14 cellular contexts compared by ENCODE assay signal in the genomic region with DNA sequence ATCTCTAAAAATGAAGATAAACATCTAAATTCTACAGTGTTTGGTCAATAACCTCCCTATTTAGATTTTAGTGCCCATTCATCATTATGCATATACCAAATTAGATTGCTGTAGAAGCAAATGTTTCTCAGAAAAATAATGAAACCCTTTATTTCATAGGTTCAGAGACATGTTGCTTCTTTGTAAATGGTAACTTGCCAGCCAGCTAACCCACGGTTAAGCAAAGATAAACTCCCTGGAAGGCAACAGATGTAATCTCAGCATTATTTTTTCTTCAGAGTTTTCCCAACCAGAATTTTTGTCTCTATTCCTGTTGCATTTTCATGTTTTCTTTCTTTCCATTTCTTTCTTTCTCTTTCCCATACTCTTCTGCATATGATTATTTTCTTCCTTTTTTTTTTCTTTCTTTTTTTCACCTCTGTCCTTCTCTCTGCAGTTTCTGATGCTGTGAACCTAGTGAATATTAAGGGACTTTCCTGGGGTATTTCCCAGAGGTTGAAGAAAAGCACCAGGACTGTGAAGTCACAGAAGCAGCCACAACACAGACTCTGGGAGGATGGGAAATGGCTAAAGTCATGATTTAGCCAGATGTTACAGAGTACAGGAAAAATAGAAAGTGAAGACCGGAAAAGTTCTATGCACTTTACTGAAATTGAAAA. TPM values are rescaled to one million over a fixed set of nuclear protein-coding genes. Genes with fewer than 3 reads are reported as not detected.
DNase-seq lines count a peak whose midpoint lies in the region; ATAC-seq and TF ChIP-seq lines count a peak whose summit lies in the region.
"Had no signal": no experiment of that assay in that cellular context is flagged by ENCODE, and none has a peak within 500 bp of the region (broad histone marks: within the 10 kb centered on the region; RNA-seq: fewer than 3 reads in every experiment).

No MANE protein-coding gene starts in this region.

- peaks cover 28% of the 10 kb centered on the region for H3K4me1 Mint-ChIP-seq in MCF 10A (ENCODE audit: insufficient read depth, unreplicated experiment)
- H3K4me1 Mint-ChIP-seq in effector memory CD8-positive, alpha-beta T cell (ENCODE audit: low read depth in 2 of 2), result no peaks in the 10 kb centered on the region
- H3K4me1 Mint-ChIP-seq: T-cell had no signal

- BruUV-seq in MCF 10A (replicated peaks; lab: Mats Ljungman, UMichigan), result no TSS peak

- H3K4me3 Mint-ChIP-seq in MCF 10A (ENCODE audit: unreplicated experiment), result peak overlapping the region; percentile 12
- H3K4me3 Mint-ChIP-seq in effector memory CD8-positive, alpha-beta T cell, result no peak overlapping the region
- H3K4me3 Mint-ChIP-seq: T-cell had no signal

- no peaks in the 10 kb centered on the region for H3K9me3 ChIP-seq in breast epithelium

- H3K4me1 ChIP-seq in breast epithelium, result no peaks in the 10 kb centered on the region

- no peaks in the 10 kb centered on the region for H3K9me3 Mint-ChIP-seq in MCF 10A (ENCODE audit: unreplicated experiment)
- H3K9me3 Mint-ChIP-seq in effector memory CD8-positive, alpha-beta T cell, result peaks cover 10 to 15% of the 10 kb centered on the region in 2 donors
- H3K9me3 Mint-ChIP-seq: nephron had no signal

- no peaks in the 10 kb centered on the region for H3K27me3 ChIP-seq in breast epithelium

- no peaks in the 10 kb centered on the region for H3K27me3 Mint-ChIP-seq in MCF 10A (ENCODE audit: insufficient read depth, unreplicated experiment)
- no peaks in the 10 kb centered on the region for H3K27me3 Mint-ChIP-seq in effector memory CD8-positive, alpha-beta T cell
- H3K27me3 Mint-ChIP-seq: T-cell had no signal

- intact Hi-C loops in MCF 10A (cut with micrococcal nuclease) (loop anchor here (2.0 to 5.0 kb wide), 5 partner anchors 157 to 454 kb away; no protein-coding TSS in a partner anchor), breast epithelium (cut with DNase I; ENCODE audit: low total_unique reads) (no loop called here)

- H3K4me3 ChIP-seq in breast epithelium, result no peak overlapping the region

- TF ChIP-seq CTCF in MCF 10A (IDR thresholded peaks at IDR 0.05; ENCODE audit: unreplicated experiment) (no peak), breast epithelium (IDR thresholded peaks at IDR 0.05) (no peak)

- H3K36me3 ChIP-seq in breast epithelium, result no peaks in the 10 kb centered on the region

- H3K27ac ChIP-seq in breast epithelium, result no peak overlapping the region

- CTCF ChIA-PET in MCF 10A (lab: Yijun Ruan, JAX), result interaction anchor here (0.6 to 3.1 kb wide), 8 partner anchors 10 to 211 kb away, joined by 3 to 16 read pairs (median 3); no protein-coding TSS in a partner anchor

- H3K36me3 Mint-ChIP-seq in MCF 10A (ENCODE audit: insufficient read depth, unreplicated experiment), result no peaks in the 10 kb centered on the region
- no peaks in the 10 kb centered on the region for H3K36me3 Mint-ChIP-seq in effector memory CD8-positive, alpha-beta T cell (ENCODE audit: insufficient read depth)
- H3K36me3 Mint-ChIP-seq: T-cell had no signal

- DNase-seq in MCF 10A (ENCODE audit: unreplicated experiment) (no peak), breast epithelium (ENCODE audit: low spot score in 2 of 2) (no peak), HuH-7.5 (ENCODE audit: low spot score) (no peak), NCI-H524 (lab: John Stamatoyannopoulos, UW) (no peak)
- DNase-seq in effector memory CD8-positive, alpha-beta T cell, result no peak
- no peak for DNase-seq in central memory CD4-positive, alpha-beta T cell
- DNase-seq: DND-41, T-cell had no signal

- POLR2A ChIA-PET in MCF 10A (lab: Yijun Ruan, JAX), result interaction anchor here (0.5 to 6.5 kb wide), 12 partner anchors 10 to 325 kb away, joined by 3 to 94 read pairs (median 6); a partner anchor contains a TSS

- ATAC-seq in HG02588 (IDR thresholded peaks at IDR 0.05; ENCODE audit: unreplicated experiment), result peak; percentile 83
- ATAC-seq in HG03457 (IDR thresholded peaks at IDR 0.05; ENCODE audit: unreplicated experiment), result peak; percentile 90
- no peak for ATAC-seq in effector memory CD8-positive, alpha-beta T cell (replicated peaks)
- ATAC-seq: T-cell had no signal

- H3K27ac Mint-ChIP-seq in MCF 10A (ENCODE audit: low read depth, unreplicated experiment), result peak overlapping the region; percentile 84
- H3K27ac Mint-ChIP-seq in effector memory CD8-positive, alpha-beta T cell, result no peak overlapping the region
- H3K27ac Mint-ChIP-seq: T-cell had no signal

- no peak for TF ChIP-seq POLR2A in breast epithelium (IDR thresholded peaks at IDR 0.05)

RNA-seq across cellular contexts. Expression of a gene that starts 50.0 kb away (rescaled TPM):
- total RNA-seq in MCF 10A (2022), result not detected in 2 replicates
- 10 to 100 TPM in 1 of 3 donors, 1 to 10 TPM in 1, not detected in 1; 2.6 to 22.2 TPM for total RNA-seq in breast epithelium
- total RNA-seq: activated CD8-positive, alpha-beta memory T cell treated with anti-CD3 and anti-CD28 coated beads for 36 hours; M059J; subcutaneous adipose tissue; T-cell had no signal
